ENCODE assay signal across 9 cellular contexts in the genomic region with DNA sequence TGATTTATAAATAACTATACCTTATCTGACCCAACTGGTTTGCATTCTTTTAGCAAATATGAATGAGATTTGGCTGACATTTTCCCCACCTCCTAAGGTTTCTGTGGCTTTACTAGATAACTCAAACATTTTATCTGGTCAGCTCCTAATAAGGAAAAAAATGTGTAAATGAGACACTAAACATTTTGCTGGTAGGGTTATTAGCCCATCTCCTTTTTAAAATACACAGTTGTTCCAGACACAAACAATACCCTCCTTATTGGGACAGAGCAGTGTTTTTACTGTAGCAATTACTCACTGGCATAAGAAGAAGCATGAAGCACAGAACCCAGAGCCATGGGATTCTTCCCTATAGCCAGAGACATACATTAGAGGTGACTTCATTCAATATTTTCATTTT.
"Had no signal": no experiment of that assay in that cellular context is flagged by ENCODE, and none has a peak within 500 bp of the region (broad histone marks: within the 10 kb centered on the region; RNA-seq: fewer than 3 reads in every experiment).

No MANE protein-coding gene starts in this region.

- H3K36me3 ChIP-seq: HAP-1 had no signal

- DNase-seq: GM23248, GOT3, H7, HFFc6 had no signal

- H3K9ac ChIP-seq: GM23248 had no signal

- H3K4me3 ChIP-seq: GM23248, HAP-1, K562 had no signal

- H3K9me3 ChIP-seq: HAP-1 had no signal

- H2AFZ ChIP-seq: GM23248 had no signal

- ATAC-seq: HCT116, HepG2, K562 had no signal

- H3K27ac ChIP-seq: GM23248, HL-60 had no signal

- H3K4me1 ChIP-seq: HAP-1 had no signal
